In the genomic region with DNA sequence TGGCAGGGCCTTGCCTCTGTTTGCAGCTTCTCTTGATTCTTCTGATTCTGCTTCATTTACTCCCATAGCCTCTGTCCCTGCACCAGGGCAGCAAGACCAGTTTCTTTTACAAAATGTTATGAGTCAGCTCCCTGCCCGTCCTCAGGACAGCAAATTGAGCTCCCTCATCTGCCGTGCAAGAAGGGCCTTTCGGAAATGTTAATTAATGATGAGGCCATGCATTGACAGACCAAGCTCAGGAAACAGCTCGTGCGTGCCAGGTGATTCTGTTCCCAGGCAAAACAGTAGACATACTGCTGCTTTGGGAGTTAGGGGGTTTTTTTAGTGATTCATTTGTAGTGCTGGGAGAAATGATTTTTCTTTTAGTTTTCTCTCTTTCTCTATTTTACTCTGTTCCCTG, we compare ENCODE assay signal across 1 cellular context.
TF ChIP-seq lines count a peak whose summit lies in the region.

No MANE protein-coding gene starts in this region.

TF ChIP-seq in GM12878, 131 proteins besides CTCF, POLR2A, EP300 and RAD21 (continued from another document and continues in another):
- TF ChIP-seq, protein P1, sequence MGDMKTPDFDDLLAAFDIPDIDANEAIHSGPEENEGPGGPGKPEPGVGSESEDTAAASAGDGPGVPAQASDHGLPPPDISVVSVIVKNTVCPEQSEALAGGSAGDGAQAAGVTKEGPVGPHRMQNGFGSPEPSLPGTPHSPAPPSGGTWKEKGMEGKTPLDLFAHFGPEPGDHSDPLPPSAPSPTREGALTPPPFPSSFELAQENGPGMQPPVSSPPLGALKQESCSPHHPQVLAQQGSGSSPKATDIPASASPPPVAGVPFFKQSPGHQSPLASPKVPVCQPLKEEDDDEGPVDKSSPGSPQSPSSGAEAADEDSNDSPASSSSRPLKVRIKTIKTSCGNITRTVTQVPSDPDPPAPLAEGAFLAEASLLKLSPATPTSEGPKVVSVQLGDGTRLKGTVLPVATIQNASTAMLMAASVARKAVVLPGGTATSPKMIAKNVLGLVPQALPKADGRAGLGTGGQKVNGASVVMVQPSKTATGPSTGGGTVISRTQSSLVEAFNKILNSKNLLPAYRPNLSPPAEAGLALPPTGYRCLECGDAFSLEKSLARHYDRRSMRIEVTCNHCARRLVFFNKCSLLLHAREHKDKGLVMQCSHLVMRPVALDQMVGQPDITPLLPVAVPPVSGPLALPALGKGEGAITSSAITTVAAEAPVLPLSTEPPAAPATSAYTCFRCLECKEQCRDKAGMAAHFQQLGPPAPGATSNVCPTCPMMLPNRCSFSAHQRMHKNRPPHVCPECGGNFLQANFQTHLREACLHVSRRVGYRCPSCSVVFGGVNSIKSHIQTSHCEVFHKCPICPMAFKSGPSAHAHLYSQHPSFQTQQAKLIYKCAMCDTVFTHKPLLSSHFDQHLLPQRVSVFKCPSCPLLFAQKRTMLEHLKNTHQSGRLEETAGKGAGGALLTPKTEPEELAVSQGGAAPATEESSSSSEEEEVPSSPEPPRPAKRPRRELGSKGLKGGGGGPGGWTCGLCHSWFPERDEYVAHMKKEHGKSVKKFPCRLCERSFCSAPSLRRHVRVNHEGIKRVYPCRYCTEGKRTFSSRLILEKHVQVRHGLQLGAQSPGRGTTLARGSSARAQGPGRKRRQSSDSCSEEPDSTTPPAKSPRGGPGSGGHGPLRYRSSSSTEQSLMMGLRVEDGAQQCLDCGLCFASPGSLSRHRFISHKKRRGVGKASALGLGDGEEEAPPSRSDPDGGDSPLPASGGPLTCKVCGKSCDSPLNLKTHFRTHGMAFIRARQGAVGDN (IDR thresholded peaks at IDR 0.05), result peak; percentile 86
- TF ChIP-seq POLR2AphosphoS5 (IDR thresholded peaks at IDR 0.05; ENCODE audit: low read length) (no peak), IKZF2 (IDR thresholded peaks at IDR 0.05) (peak; percentile 73 to 81; a peak in 3 of 4 replicates), JUNB (IDR thresholded peaks at IDR 0.05) (peak; percentile 68), CEBPB (IDR thresholded peaks at IDR 0.05; ENCODE audit: borderline replicate concordance in 1 of 2, low read depth in 2 of 2, low read length in 2 of 2) (no peak), POU2F2 (IDR thresholded peaks at IDR 0.05; ENCODE audit: borderline replicate concordance, low read depth, low read length) (peak; percentile 45; the same call in 1 of the 3 replicates), ASH2L (IDR thresholded peaks at IDR 0.05; ENCODE audit: borderline replicate concordance, low read depth) (no peak), ATF7 (IDR thresholded peaks at IDR 0.05; ENCODE audit: low read depth) (peak; percentile 47; the same call in 1 of the 2 replicates), SMC3 (IDR thresholded peaks at IDR 0.05; ENCODE audit: borderline replicate concordance, low read length) (no peak), LARP7 (IDR thresholded peaks at IDR 0.05) (no peak; the same call in 1 of the 2 replicates), SPI1 (IDR thresholded peaks at IDR 0.05; ENCODE audit: borderline replicate concordance, insufficient read depth, low read depth, low read length) (no peak), NR2C1 (IDR thresholded peaks at IDR 0.05) (no peak), HDGF (IDR thresholded peaks at IDR 0.05) (no peak), SUPT20H (IDR thresholded peaks at IDR 0.05; ENCODE audit: borderline replicate concordance, control insufficient read depth, low read depth, low read length) (no peak), IKZF1 (conservative IDR thresholded peaks at IDR 0.05) (peak; percentile 64), ZNF384 (IDR thresholded peaks at IDR 0.05; ENCODE audit: borderline replicate concordance, low read depth, low read length) (no peak), CHD4 (IDR thresholded peaks at IDR 0.05) (no peak), ZSCAN29 (IDR thresholded peaks at IDR 0.05) (no peak), MXI1 (IDR thresholded peaks at IDR 0.05; ENCODE audit: low read depth, low read length) (no peak), NBN (IDR thresholded peaks at IDR 0.05) (no peak), MEF2A (IDR thresholded peaks at IDR 0.05; ENCODE audit: insufficient read depth, low read depth, low read length) (peak; percentile 76; the same call in 1 of the 2 replicates)
- TF ChIP-seq, protein P2, sequence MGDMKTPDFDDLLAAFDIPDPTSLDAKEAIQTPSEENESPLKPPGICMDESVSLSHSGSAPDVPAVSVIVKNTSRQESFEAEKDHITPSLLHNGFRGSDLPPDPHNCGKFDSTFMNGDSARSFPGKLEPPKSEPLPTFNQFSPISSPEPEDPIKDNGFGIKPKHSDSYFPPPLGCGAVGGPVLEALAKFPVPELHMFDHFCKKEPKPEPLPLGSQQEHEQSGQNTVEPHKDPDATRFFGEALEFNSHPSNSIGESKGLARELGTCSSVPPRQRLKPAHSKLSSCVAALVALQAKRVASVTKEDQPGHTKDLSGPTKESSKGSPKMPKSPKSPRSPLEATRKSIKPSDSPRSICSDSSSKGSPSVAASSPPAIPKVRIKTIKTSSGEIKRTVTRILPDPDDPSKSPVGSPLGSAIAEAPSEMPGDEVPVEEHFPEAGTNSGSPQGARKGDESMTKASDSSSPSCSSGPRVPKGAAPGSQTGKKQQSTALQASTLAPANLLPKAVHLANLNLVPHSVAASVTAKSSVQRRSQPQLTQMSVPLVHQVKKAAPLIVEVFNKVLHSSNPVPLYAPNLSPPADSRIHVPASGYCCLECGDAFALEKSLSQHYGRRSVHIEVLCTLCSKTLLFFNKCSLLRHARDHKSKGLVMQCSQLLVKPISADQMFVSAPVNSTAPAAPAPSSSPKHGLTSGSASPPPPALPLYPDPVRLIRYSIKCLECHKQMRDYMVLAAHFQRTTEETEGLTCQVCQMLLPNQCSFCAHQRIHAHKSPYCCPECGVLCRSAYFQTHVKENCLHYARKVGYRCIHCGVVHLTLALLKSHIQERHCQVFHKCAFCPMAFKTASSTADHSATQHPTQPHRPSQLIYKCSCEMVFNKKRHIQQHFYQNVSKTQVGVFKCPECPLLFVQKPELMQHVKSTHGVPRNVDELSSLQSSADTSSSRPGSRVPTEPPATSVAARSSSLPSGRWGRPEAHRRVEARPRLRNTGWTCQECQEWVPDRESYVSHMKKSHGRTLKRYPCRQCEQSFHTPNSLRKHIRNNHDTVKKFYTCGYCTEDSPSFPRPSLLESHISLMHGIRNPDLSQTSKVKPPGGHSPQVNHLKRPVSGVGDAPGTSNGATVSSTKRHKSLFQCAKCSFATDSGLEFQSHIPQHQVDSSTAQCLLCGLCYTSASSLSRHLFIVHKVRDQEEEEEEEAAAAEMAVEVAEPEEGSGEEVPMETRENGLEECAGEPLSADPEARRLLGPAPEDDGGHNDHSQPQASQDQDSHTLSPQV (IDR thresholded peaks at IDR 0.05), result no peak
- TF ChIP-seq, protein P3, sequence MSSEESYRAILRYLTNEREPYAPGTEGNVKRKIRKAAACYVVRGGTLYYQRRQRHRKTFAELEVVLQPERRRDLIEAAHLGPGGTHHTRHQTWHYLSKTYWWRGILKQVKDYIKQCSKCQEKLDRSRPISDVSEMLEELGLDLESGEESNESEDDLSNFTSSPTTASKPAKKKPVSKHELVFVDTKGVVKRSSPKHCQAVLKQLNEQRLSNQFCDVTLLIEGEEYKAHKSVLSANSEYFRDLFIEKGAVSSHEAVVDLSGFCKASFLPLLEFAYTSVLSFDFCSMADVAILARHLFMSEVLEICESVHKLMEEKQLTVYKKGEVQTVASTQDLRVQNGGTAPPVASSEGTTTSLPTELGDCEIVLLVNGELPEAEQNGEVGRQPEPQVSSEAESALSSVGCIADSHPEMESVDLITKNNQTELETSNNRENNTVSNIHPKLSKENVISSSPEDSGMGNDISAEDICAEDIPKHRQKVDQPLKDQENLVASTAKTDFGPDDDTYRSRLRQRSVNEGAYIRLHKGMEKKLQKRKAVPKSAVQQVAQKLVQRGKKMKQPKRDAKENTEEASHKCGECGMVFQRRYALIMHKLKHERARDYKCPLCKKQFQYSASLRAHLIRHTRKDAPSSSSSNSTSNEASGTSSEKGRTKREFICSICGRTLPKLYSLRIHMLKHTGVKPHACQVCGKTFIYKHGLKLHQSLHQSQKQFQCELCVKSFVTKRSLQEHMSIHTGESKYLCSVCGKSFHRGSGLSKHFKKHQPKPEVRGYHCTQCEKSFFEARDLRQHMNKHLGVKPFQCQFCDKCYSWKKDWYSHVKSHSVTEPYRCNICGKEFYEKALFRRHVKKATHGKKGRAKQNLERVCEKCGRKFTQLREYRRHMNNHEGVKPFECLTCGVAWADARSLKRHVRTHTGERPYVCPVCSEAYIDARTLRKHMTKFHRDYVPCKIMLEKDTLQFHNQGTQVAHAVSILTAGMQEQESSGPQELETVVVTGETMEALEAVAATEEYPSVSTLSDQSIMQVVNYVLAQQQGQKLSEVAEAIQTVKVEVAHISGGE (CRISPR knock-in tag; IDR thresholded peaks at IDR 0.05), result no peak
- TF ChIP-seq, protein P4, sequence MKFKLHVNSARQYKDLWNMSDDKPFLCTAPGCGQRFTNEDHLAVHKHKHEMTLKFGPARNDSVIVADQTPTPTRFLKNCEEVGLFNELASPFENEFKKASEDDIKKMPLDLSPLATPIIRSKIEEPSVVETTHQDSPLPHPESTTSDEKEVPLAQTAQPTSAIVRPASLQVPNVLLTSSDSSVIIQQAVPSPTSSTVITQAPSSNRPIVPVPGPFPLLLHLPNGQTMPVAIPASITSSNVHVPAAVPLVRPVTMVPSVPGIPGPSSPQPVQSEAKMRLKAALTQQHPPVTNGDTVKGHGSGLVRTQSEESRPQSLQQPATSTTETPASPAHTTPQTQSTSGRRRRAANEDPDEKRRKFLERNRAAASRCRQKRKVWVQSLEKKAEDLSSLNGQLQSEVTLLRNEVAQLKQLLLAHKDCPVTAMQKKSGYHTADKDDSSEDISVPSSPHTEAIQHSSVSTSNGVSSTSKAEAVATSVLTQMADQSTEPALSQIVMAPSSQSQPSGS (IDR thresholded peaks at IDR 0.05; ENCODE audit: low read length), result peak; percentile 86
- TF ChIP-seq, protein P5, sequence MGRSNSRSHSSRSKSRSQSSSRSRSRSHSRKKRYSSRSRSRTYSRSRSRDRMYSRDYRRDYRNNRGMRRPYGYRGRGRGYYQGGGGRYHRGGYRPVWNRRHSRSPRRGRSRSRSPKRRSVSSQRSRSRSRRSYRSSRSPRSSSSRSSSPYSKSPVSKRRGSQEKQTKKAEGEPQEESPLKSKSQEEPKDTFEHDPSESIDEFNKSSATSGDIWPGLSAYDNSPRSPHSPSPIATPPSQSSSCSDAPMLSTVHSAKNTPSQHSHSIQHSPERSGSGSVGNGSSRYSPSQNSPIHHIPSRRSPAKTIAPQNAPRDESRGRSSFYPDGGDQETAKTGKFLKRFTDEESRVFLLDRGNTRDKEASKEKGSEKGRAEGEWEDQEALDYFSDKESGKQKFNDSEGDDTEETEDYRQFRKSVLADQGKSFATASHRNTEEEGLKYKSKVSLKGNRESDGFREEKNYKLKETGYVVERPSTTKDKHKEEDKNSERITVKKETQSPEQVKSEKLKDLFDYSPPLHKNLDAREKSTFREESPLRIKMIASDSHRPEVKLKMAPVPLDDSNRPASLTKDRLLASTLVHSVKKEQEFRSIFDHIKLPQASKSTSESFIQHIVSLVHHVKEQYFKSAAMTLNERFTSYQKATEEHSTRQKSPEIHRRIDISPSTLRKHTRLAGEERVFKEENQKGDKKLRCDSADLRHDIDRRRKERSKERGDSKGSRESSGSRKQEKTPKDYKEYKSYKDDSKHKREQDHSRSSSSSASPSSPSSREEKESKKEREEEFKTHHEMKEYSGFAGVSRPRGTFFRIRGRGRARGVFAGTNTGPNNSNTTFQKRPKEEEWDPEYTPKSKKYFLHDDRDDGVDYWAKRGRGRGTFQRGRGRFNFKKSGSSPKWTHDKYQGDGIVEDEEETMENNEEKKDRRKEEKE (IDR thresholded peaks at IDR 0.05), result no peak
- TF ChIP-seq, protein P6, sequence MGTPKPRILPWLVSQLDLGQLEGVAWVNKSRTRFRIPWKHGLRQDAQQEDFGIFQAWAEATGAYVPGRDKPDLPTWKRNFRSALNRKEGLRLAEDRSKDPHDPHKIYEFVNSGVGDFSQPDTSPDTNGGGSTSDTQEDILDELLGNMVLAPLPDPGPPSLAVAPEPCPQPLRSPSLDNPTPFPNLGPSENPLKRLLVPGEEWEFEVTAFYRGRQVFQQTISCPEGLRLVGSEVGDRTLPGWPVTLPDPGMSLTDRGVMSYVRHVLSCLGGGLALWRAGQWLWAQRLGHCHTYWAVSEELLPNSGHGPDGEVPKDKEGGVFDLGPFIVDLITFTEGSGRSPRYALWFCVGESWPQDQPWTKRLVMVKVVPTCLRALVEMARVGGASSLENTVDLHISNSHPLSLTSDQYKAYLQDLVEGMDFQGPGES (IDR thresholded peaks at IDR 0.05), result no peak
- TF ChIP-seq, protein P7, sequence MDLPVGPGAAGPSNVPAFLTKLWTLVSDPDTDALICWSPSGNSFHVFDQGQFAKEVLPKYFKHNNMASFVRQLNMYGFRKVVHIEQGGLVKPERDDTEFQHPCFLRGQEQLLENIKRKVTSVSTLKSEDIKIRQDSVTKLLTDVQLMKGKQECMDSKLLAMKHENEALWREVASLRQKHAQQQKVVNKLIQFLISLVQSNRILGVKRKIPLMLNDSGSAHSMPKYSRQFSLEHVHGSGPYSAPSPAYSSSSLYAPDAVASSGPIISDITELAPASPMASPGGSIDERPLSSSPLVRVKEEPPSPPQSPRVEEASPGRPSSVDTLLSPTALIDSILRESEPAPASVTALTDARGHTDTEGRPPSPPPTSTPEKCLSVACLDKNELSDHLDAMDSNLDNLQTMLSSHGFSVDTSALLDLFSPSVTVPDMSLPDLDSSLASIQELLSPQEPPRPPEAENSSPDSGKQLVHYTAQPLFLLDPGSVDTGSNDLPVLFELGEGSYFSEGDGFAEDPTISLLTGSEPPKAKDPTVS (IDR thresholded peaks at IDR 0.05; ENCODE audit: low read depth, low read length), result no peak
- TF ChIP-seq, protein P8, sequence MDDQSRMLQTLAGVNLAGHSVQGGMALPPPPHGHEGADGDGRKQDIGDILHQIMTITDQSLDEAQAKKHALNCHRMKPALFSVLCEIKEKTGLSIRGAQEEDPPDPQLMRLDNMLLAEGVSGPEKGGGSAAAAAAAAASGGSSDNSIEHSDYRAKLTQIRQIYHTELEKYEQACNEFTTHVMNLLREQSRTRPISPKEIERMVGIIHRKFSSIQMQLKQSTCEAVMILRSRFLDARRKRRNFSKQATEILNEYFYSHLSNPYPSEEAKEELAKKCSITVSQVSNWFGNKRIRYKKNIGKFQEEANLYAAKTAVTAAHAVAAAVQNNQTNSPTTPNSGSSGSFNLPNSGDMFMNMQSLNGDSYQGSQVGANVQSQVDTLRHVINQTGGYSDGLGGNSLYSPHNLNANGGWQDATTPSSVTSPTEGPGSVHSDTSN (IDR thresholded peaks at IDR 0.05; ENCODE audit: insufficient replicate concordance, low read depth, low read length), result peak; percentile 59
